20 cellular contexts compared by ENCODE assay signal in the genomic region with DNA sequence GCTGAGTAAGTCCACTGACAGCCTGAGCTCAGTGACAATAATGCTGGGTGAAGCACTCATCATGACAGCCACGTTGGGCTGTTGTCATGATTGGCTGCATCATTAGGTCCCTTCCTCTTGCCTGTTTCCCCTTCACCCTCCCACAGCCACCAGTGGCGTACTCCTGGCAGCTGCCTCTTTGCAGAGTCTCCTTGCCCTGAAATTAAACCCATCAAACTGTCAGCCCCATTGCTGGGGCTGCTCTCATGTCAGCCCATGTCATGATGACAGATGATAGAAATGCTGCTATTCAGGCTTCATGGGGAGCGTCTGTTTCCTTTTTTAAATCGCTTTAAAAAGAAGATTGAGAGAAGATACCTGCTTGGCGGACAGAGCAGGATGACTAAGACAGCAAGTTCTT.
DNase-seq lines count a peak whose midpoint lies in the region; ATAC-seq, FAIRE-seq and TF ChIP-seq lines count a peak whose summit lies in the region.
"Had no signal": no experiment of that assay in that cellular context is flagged by ENCODE, and none has a peak within 500 bp of the region (broad histone marks: within the 10 kb centered on the region; RNA-seq: fewer than 3 reads in every experiment).

No MANE protein-coding gene starts in this region.

- no peaks in the 10 kb centered on the region for H3K79me2 ChIP-seq in astrocyte (ENCODE audit: insufficient read depth, low read length)

- no peak overlapping the region for H3K4me3 Mint-ChIP-seq in astrocyte (ENCODE audit: unreplicated experiment)
- H3K4me3 Mint-ChIP-seq in WTC11, result no peak overlapping the region

- peak; percentile 69 for DNase-seq in NCI-H2227 (lab: John Stamatoyannopoulos, UW; ENCODE audit: unreplicated experiment)
- DNase-seq in astrocyte (ENCODE audit: low read depth), result no peak
- peak; percentile 60 for DNase-seq in islet precursor cell
- peak; percentile 67 for DNase-seq in putamen (ENCODE audit: low spot score)
- DNase-seq in posterior cingulate gyrus, result no peak
- DNase-seq in effector CD8-positive, alpha-beta T cell (lab: John Stamatoyannopoulos, UW), result no peak
- DNase-seq in WTC11 (ENCODE audit: low spot score), result no peak
- DNase-seq: C1 segment of cervical spinal cord, NCI-H1105 treated with DMSO at 0.1 percent for 48 hours, NCI-H187, NCI-H2107, NCI-H226, NCI-H524, PC-9, SIG-M5 had no signal

- H3K27ac Mint-ChIP-seq in astrocyte (ENCODE audit: unreplicated experiment), result peak overlapping the region; percentile 89
- H3K27ac Mint-ChIP-seq in WTC11, result no peak overlapping the region

- H3K27me3 ChIP-seq in astrocyte (ENCODE audit: insufficient read depth, low read length), result peaks cover 10% of the 10 kb centered on the region

- CTCF ChIA-PET in WTC11 (lab: Charles Lee), result interaction anchor here (2.9 kb wide), 1 partner anchor 11 kb away, joined by 18 read pairs; no protein-coding TSS in a partner anchor

- H3K36me3 Mint-ChIP-seq in astrocyte (ENCODE audit: low read depth, unreplicated experiment) (no peaks in the 10 kb centered on the region), WTC11 (no peaks in the 10 kb centered on the region)

- H3K4me2 ChIP-seq in astrocyte (ENCODE audit: low read length), result no peak overlapping the region
- H3K4me2 ChIP-seq: PC-9 had no signal

- H3K27me3 Mint-ChIP-seq in astrocyte (ENCODE audit: low read depth, unreplicated experiment) (no peaks in the 10 kb centered on the region), WTC11 (ENCODE audit: low read depth) (no peaks in the 10 kb centered on the region)

- no peaks in the 10 kb centered on the region for H3K9me3 ChIP-seq in astrocyte (ENCODE audit: insufficient read depth, low read depth, low read length)

- TF ChIP-seq CTCF in astrocyte (IDR thresholded peaks at IDR 0.05; ENCODE audit: insufficient read depth, low read depth, low read length) (no peak), WTC11 (IDR thresholded peaks at IDR 0.05) (no peak)

- intact Hi-C loops in posterior cingulate gyrus (cut with DNase I), result no loop called here

- no peaks in the 10 kb centered on the region for H3K36me3 ChIP-seq in astrocyte (ENCODE audit: insufficient read depth, low read length)

- H4K20me1 ChIP-seq in astrocyte (ENCODE audit: insufficient read depth, low read length), result no peaks in the 10 kb centered on the region

- no peak overlapping the region for H3K9ac ChIP-seq in astrocyte (ENCODE audit: low read length)
- H3K9ac ChIP-seq: GM23248 had no signal

- no peak for ATAC-seq in GM21619 (IDR thresholded peaks at IDR 0.05; ENCODE audit: unreplicated experiment)
- ATAC-seq in WTC11, result no peak
- ATAC-seq: HCT116 had no signal

- H2AFZ ChIP-seq in astrocyte (ENCODE audit: low read depth, low read length), result no peak overlapping the region
- H2AFZ ChIP-seq: GM23248, PC-9 had no signal

- no peak for FAIRE-seq in astrocyte (lab: Jason Lieb, UNC)
- FAIRE-seq: G401.6 had no signal

- H3K27ac ChIP-seq in astrocyte (ENCODE audit: low read depth, low read length), result no peak overlapping the region
- H3K27ac ChIP-seq: GM23248, PC-9, RWPE1 had no signal

- H3K9me3 Mint-ChIP-seq in astrocyte (ENCODE audit: unreplicated experiment) (no peaks in the 10 kb centered on the region), WTC11 (peaks cover 9% of the 10 kb centered on the region; the same call in 1 of the 2 replicates)

- peaks cover 6% of the 10 kb centered on the region for H3K4me1 ChIP-seq in astrocyte (ENCODE audit: insufficient read depth, low read length)

- POLR2A ChIA-PET in WTC11 (lab: Charles Lee), result no interaction called here

- H3K4me3 ChIP-seq in astrocyte (ENCODE audit: insufficient read depth, low read depth, low read length), result no peak overlapping the region
- H3K4me3 ChIP-seq: GM23248, PC-9 had no signal

- peaks cover 39% of the 10 kb centered on the region for H3K4me1 Mint-ChIP-seq in astrocyte (ENCODE audit: low read depth, unreplicated experiment)
- H3K4me1 Mint-ChIP-seq in WTC11, result peaks cover 23% of the 10 kb centered on the region

TF ChIP-seq in WTC11, 78 proteins besides CTCF, POLR2A, EP300 and RAD21:
- no peak for TF ChIP-seq TEAD4 (CRISPR knock-in tag; IDR thresholded peaks at IDR 0.05)
- TF ChIP-seq, protein P1, sequence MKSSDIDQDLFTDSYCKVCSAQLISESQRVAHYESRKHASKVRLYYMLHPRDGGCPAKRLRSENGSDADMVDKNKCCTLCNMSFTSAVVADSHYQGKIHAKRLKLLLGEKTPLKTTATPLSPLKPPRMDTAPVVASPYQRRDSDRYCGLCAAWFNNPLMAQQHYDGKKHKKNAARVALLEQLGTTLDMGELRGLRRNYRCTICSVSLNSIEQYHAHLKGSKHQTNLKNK (CRISPR knock-in tag; IDR thresholded peaks at IDR 0.05), result no peak
- TF ChIP-seq SMAD3 (CRISPR knock-in tag; IDR thresholded peaks at IDR 0.05; ENCODE audit: borderline replicate concordance), result no peak
- TF ChIP-seq, protein P2, sequence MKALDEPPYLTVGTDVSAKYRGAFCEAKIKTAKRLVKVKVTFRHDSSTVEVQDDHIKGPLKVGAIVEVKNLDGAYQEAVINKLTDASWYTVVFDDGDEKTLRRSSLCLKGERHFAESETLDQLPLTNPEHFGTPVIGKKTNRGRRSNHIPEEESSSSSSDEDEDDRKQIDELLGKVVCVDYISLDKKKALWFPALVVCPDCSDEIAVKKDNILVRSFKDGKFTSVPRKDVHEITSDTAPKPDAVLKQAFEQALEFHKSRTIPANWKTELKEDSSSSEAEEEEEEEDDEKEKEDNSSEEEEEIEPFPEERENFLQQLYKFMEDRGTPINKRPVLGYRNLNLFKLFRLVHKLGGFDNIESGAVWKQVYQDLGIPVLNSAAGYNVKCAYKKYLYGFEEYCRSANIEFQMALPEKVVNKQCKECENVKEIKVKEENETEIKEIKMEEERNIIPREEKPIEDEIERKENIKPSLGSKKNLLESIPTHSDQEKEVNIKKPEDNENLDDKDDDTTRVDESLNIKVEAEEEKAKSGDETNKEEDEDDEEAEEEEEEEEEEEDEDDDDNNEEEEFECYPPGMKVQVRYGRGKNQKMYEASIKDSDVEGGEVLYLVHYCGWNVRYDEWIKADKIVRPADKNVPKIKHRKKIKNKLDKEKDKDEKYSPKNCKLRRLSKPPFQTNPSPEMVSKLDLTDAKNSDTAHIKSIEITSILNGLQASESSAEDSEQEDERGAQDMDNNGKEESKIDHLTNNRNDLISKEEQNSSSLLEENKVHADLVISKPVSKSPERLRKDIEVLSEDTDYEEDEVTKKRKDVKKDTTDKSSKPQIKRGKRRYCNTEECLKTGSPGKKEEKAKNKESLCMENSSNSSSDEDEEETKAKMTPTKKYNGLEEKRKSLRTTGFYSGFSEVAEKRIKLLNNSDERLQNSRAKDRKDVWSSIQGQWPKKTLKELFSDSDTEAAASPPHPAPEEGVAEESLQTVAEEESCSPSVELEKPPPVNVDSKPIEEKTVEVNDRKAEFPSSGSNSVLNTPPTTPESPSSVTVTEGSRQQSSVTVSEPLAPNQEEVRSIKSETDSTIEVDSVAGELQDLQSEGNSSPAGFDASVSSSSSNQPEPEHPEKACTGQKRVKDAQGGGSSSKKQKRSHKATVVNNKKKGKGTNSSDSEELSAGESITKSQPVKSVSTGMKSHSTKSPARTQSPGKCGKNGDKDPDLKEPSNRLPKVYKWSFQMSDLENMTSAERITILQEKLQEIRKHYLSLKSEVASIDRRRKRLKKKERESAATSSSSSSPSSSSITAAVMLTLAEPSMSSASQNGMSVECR (CRISPR knock-in tag; IDR thresholded peaks at IDR 0.05; ENCODE audit: borderline replicate concordance), result no peak
- no peak for TF ChIP-seq FOXK1 (CRISPR knock-in tag; IDR thresholded peaks at IDR 0.05)
- no peak for TF ChIP-seq ZNF121 (CRISPR knock-in tag; IDR thresholded peaks at IDR 0.05)
- TF ChIP-seq, protein P3, sequence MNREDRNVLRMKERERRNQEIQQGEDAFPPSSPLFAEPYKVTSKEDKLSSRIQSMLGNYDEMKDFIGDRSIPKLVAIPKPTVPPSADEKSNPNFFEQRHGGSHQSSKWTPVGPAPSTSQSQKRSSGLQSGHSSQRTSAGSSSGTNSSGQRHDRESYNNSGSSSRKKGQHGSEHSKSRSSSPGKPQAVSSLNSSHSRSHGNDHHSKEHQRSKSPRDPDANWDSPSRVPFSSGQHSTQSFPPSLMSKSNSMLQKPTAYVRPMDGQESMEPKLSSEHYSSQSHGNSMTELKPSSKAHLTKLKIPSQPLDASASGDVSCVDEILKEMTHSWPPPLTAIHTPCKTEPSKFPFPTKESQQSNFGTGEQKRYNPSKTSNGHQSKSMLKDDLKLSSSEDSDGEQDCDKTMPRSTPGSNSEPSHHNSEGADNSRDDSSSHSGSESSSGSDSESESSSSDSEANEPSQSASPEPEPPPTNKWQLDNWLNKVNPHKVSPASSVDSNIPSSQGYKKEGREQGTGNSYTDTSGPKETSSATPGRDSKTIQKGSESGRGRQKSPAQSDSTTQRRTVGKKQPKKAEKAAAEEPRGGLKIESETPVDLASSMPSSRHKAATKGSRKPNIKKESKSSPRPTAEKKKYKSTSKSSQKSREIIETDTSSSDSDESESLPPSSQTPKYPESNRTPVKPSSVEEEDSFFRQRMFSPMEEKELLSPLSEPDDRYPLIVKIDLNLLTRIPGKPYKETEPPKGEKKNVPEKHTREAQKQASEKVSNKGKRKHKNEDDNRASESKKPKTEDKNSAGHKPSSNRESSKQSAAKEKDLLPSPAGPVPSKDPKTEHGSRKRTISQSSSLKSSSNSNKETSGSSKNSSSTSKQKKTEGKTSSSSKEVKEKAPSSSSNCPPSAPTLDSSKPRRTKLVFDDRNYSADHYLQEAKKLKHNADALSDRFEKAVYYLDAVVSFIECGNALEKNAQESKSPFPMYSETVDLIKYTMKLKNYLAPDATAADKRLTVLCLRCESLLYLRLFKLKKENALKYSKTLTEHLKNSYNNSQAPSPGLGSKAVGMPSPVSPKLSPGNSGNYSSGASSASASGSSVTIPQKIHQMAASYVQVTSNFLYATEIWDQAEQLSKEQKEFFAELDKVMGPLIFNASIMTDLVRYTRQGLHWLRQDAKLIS (CRISPR knock-in tag; IDR thresholded peaks at IDR 0.05; ENCODE audit: borderline replicate concordance), result no peak
- TF ChIP-seq, protein P4, sequence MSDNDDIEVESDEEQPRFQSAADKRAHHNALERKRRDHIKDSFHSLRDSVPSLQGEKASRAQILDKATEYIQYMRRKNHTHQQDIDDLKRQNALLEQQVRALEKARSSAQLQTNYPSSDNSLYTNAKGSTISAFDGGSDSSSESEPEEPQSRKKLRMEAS (CRISPR knock-in tag; IDR thresholded peaks at IDR 0.05), result no peak
- no peak for TF ChIP-seq EMX1 (CRISPR knock-in tag; IDR thresholded peaks at IDR 0.05)
- no peak for TF ChIP-seq SOX15 (CRISPR knock-in tag; IDR thresholded peaks at IDR 0.05)
- TF ChIP-seq SP1 (CRISPR knock-in tag; conservative IDR thresholded peaks at IDR 0.05), result no peak
- TF ChIP-seq GTF2I (CRISPR knock-in tag; conservative IDR thresholded peaks at IDR 0.05), result no peak
- no peak for TF ChIP-seq RELA (CRISPR knock-in tag; IDR thresholded peaks at IDR 0.05; ENCODE audit: borderline replicate concordance)

Comparison
In these comparisons a context has a peak if more than half of its experiments do, and no peak if none do; other contexts are left out.
1. DNase-seq: peak in NCI-H2227 (single experiment), islet precursor cell (single experiment) and putamen (single experiment); none in astrocyte (single experiment), posterior cingulate gyrus (0 of 10), effector CD8-positive, alpha-beta T cell (single experiment) and WTC11 (single experiment).